In genomic region chr17:6753006-6753445, GRCh38 we compare ENCODE assay signal across 9 cellular contexts. TPM values are rescaled to one million over a fixed set of nuclear protein-coding genes. Genes with fewer than 3 reads are reported as not detected.
DNase-seq lines count a peak whose midpoint lies in the region; ATAC-seq and TF ChIP-seq lines count a peak whose summit lies in the region.
"Had no signal": no experiment of that assay in that cellular context is flagged by ENCODE, and none has a peak within 500 bp of the region (broad histone marks: within the 10 kb centered on the region; RNA-seq: fewer than 3 reads in every experiment).

No MANE protein-coding gene starts in this region.

- no peaks in the 10 kb centered on the region for H3K4me1 ChIP-seq in prostate gland (replicated peaks)

- no peak for TF ChIP-seq CTCF in prostate gland (IDR thresholded peaks at IDR 0.05)

- peak overlapping the region; percentile 65 for H3K27ac Mint-ChIP-seq in activated T-helper 17 cell treated with anti-CD3 and anti-CD28 coated beads, Interleukin-2, amount 50 U/mL, for 72 hours

- peaks cover 23% of the 10 kb centered on the region for H3K4me1 Mint-ChIP-seq in activated T-helper 17 cell treated with anti-CD3 and anti-CD28 coated beads, Interleukin-2, amount 50 U/mL, for 72 hours

- H3K9me3 ChIP-seq in prostate gland: no peaks in the 10 kb centered on the region

- H3K27me3 ChIP-seq in prostate gland (replicated peaks; ENCODE audit: insufficient read depth): no peaks in the 10 kb centered on the region

- 14% methylated on average over 9 of the region's 9 CpGs for WGBS in prostate gland

- no peak for TF ChIP-seq POLR2A in prostate gland (IDR thresholded peaks at IDR 0.05)

- peaks cover 2% of the 10 kb centered on the region for H3K36me3 Mint-ChIP-seq in activated T-helper 17 cell treated with anti-CD3 and anti-CD28 coated beads, Interleukin-2, amount 50 U/mL, for 72 hours (ENCODE audit: low read depth)

- H3K27me3 Mint-ChIP-seq in activated T-helper 17 cell treated with anti-CD3 and anti-CD28 coated beads, Interleukin-2, amount 50 U/mL, for 72 hours: no peaks in the 10 kb centered on the region

- H3K4me3 ChIP-seq in prostate gland: no peak overlapping the region

- H3K9me3 Mint-ChIP-seq in activated T-helper 17 cell treated with anti-CD3 and anti-CD28 coated beads, Interleukin-2, amount 50 U/mL, for 72 hours: no peaks in the 10 kb centered on the region

- H3K36me3 ChIP-seq in prostate gland: no peaks in the 10 kb centered on the region

- H3K4me3 Mint-ChIP-seq in activated T-helper 17 cell treated with anti-CD3 and anti-CD28 coated beads, Interleukin-2, amount 50 U/mL, for 72 hours: no peak overlapping the region

- intact Hi-C loops in head of caudate nucleus (cut with DNase I) (no loop called here), prostate gland (cut with DNase I) (no loop called here)

- peak; percentile 37 for DNase-seq in AML-193 (lab: John Stamatoyannopoulos, UW)
- peak; percentile 14 for DNase-seq in KG1 (lab: John Stamatoyannopoulos, UW)
- peak in 23 of 42 donors; percentile 8 to 73 (median 29) for DNase-seq in head of caudate nucleus
- no peak for DNase-seq in prostate gland (ENCODE audit: low spot score)

- ATAC-seq in activated T-helper 17 cell treated with anti-CD3 and anti-CD28 coated beads, Interleukin-2, amount 50 U/mL, for 72 hours (replicated peaks): no peak
- ATAC-seq in GM21390 (IDR thresholded peaks at IDR 0.05; ENCODE audit: unreplicated experiment) (no peak), GM21737 (IDR thresholded peaks at IDR 0.05; ENCODE audit: unreplicated experiment) (no peak), HG02973 (IDR thresholded peaks at IDR 0.05; ENCODE audit: unreplicated experiment) (no peak)

- peak overlapping the region; percentile 21 to 37 for H3K27ac ChIP-seq in prostate gland

RNA-seq across cellular contexts. Expression of gene XAF1, which starts 2.8 kb away (rescaled TPM):
- total RNA-seq in activated T-helper 17 cell treated with anti-CD3 and anti-CD28 coated beads, Interleukin-2, amount 50 U/mL, for 72 hours: 10 to 100 TPM; 10.1 to 15.4 TPM
- 10 to 100 TPM; 10.4 to 21.8 TPM for total RNA-seq in prostate gland

RNA-seq across cellular contexts. Expression of gene FBXO39, which starts 23.0 kb away (rescaled TPM):
- total RNA-seq in activated T-helper 17 cell treated with anti-CD3 and anti-CD28 coated beads, Interleukin-2, amount 50 U/mL, for 72 hours: under 1 TPM in 1 of 2 donors, not detected in 1; 0.24 TPM
- total RNA-seq in prostate gland: 1 to 10 TPM; 2.5 to 3.6 TPM
- total RNA-seq: frontal cortex had no signal

RNA-seq across cellular contexts. Expression of gene SLC13A5, which starts 39.9 kb away (rescaled TPM):
- total RNA-seq in activated T-helper 17 cell treated with anti-CD3 and anti-CD28 coated beads, Interleukin-2, amount 50 U/mL, for 72 hours: not detected
- 1 to 10 TPM; 1.1 to 1.6 TPM for total RNA-seq in prostate gland
